In the genomic region with DNA sequence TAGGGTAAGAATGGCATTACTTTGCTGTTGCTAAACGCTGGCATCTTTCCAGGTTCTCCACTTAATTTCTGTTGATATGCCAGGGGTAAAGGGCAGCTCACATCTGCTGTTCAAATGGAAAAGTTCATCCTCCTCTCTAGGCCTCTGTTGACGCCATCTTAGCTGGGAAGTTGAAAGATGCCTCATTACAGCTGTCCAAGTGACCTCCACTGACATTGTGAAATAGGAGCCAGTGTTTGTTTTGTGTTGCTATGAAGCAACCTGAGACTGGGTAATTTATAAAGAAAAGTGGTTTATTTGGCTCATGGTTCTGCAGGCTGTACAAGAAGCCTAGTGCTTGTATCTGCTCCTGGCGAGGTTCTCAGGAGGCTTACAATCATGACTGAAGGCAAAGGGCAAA, we compare ENCODE assay signal across 1 cellular context.
TF ChIP-seq lines count a peak whose summit lies in the region.

No MANE protein-coding gene starts in this region.

TF ChIP-seq in HepG2, 621 proteins besides CTCF, POLR2A, EP300 and RAD21 (continued from another document and continues in another):
- TF ChIP-seq, protein P1, sequence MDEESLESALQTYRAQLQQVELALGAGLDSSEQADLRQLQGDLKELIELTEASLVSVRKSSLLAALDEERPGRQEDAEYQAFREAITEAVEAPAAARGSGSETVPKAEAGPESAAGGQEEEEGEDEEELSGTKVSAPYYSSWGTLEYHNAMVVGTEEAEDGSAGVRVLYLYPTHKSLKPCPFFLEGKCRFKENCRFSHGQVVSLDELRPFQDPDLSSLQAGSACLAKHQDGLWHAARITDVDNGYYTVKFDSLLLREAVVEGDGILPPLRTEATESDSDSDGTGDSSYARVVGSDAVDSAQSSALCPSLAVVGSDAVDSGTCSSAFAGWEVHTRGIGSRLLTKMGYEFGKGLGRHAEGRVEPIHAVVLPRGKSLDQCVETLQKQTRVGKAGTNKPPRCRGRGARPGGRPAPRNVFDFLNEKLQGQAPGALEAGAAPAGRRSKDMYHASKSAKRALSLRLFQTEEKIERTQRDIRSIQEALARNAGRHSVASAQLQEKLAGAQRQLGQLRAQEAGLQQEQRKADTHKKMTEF (CRISPR knock-in tag; IDR thresholded peaks at IDR 0.05), result peak; percentile 70; the same call in 1 of the 2 replicates
- TF ChIP-seq, protein P2, sequence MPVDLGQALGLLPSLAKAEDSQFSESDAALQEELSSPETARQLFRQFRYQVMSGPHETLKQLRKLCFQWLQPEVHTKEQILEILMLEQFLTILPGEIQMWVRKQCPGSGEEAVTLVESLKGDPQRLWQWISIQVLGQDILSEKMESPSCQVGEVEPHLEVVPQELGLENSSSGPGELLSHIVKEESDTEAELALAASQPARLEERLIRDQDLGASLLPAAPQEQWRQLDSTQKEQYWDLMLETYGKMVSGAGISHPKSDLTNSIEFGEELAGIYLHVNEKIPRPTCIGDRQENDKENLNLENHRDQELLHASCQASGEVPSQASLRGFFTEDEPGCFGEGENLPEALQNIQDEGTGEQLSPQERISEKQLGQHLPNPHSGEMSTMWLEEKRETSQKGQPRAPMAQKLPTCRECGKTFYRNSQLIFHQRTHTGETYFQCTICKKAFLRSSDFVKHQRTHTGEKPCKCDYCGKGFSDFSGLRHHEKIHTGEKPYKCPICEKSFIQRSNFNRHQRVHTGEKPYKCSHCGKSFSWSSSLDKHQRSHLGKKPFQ (CRISPR knock-in tag; IDR thresholded peaks at IDR 0.05; ENCODE audit: insufficient replicate concordance), result no peak
- TF ChIP-seq ZNF367 (CRISPR knock-in tag; IDR thresholded peaks at IDR 0.05; ENCODE audit: borderline replicate concordance) (no peak), REXO4 (CRISPR knock-in tag; IDR thresholded peaks at IDR 0.05; ENCODE audit: borderline replicate concordance) (no peak), POLR2AphosphoS2 (IDR thresholded peaks at IDR 0.05; ENCODE audit: low read depth, low read length) (no peak), ZNF747 (CRISPR knock-in tag; IDR thresholded peaks at IDR 0.05; ENCODE audit: borderline replicate concordance) (no peak), RBFOX2 (IDR thresholded peaks at IDR 0.05; ENCODE audit: low read depth, low read length) (no peak), DMAP1 (CRISPR knock-in tag; IDR thresholded peaks at IDR 0.05) (no peak), SMAD3 (CRISPR knock-in tag; IDR thresholded peaks at IDR 0.05) (no peak), ZNF83 (CRISPR knock-in tag; IDR thresholded peaks at IDR 0.05; ENCODE audit: borderline replicate concordance) (no peak), ZNF761 (CRISPR knock-in tag; conservative IDR thresholded peaks at IDR 0.05) (0 out of 2 replicates have a peak, but pooled peaks have one; percentile 33), GTF3A (CRISPR knock-in tag; conservative IDR thresholded peaks at IDR 0.05) (no peak), FOXK1 (CRISPR knock-in tag; IDR thresholded peaks at IDR 0.05; ENCODE audit: borderline replicate concordance, low read depth) (peak; percentile 48; the same call in 1 of the 2 replicates), ZSCAN31 (CRISPR knock-in tag; IDR thresholded peaks at IDR 0.05; ENCODE audit: low read depth) (no peak), RORA (CRISPR knock-in tag; IDR thresholded peaks at IDR 0.05) (no peak), PHF5A (CRISPR knock-in tag; IDR thresholded peaks at IDR 0.05; ENCODE audit: low read depth, unreplicated experiment) (peak; percentile 58), U2AF1 (optimal IDR thresholded peaks at IDR 0.05; ENCODE audit: low read depth, low read length) (no peak), RFX5 (IDR thresholded peaks at IDR 0.05; ENCODE audit: low read depth, low read length) (no peak), NKX3-1 (CRISPR knock-in tag; IDR thresholded peaks at IDR 0.05) (no peak), ZNF510 (CRISPR knock-in tag; IDR thresholded peaks at IDR 0.05; ENCODE audit: low read depth) (no peak), CBX5 (CRISPR knock-in tag; IDR thresholded peaks at IDR 0.05; ENCODE audit: borderline replicate concordance) (peak; percentile 79; the same call in 1 of the 2 replicates), CREB1 (IDR thresholded peaks at IDR 0.05) (no peak), CREB1 (CRISPR knock-in tag; IDR thresholded peaks at IDR 0.05) (peak; percentile 44), ZNF713 (CRISPR knock-in tag; IDR thresholded peaks at IDR 0.05) (no peak), ZMYM2 (CRISPR knock-in tag; IDR thresholded peaks at IDR 0.05) (peak; percentile 70), HOXA7 (CRISPR knock-in tag; IDR thresholded peaks at IDR 0.05) (no peak), ZFP82 (CRISPR knock-in tag; IDR thresholded peaks at IDR 0.05; ENCODE audit: borderline replicate concordance) (no peak), MIER2 (CRISPR knock-in tag; IDR thresholded peaks at IDR 0.05) (peak; percentile 64; the same call in 1 of the 2 replicates), ZNF556 (CRISPR knock-in tag; IDR thresholded peaks at IDR 0.05; ENCODE audit: borderline replicate concordance) (peak; percentile 78; the same call in 1 of the 2 replicates)
- TF ChIP-seq, protein P3, sequence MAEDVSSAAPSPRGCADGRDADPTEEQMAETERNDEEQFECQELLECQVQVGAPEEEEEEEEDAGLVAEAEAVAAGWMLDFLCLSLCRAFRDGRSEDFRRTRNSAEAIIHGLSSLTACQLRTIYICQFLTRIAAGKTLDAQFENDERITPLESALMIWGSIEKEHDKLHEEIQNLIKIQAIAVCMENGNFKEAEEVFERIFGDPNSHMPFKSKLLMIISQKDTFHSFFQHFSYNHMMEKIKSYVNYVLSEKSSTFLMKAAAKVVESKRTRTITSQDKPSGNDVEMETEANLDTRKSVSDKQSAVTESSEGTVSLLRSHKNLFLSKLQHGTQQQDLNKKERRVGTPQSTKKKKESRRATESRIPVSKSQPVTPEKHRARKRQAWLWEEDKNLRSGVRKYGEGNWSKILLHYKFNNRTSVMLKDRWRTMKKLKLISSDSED (CRISPR knock-in tag; IDR thresholded peaks at IDR 0.05), result no peak
- TF ChIP-seq, protein P4, sequence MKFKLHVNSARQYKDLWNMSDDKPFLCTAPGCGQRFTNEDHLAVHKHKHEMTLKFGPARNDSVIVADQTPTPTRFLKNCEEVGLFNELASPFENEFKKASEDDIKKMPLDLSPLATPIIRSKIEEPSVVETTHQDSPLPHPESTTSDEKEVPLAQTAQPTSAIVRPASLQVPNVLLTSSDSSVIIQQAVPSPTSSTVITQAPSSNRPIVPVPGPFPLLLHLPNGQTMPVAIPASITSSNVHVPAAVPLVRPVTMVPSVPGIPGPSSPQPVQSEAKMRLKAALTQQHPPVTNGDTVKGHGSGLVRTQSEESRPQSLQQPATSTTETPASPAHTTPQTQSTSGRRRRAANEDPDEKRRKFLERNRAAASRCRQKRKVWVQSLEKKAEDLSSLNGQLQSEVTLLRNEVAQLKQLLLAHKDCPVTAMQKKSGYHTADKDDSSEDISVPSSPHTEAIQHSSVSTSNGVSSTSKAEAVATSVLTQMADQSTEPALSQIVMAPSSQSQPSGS (CRISPR knock-in tag; IDR thresholded peaks at IDR 0.05), result peak; percentile 68; the same call in 1 of the 2 replicates
- TF ChIP-seq, protein P5, sequence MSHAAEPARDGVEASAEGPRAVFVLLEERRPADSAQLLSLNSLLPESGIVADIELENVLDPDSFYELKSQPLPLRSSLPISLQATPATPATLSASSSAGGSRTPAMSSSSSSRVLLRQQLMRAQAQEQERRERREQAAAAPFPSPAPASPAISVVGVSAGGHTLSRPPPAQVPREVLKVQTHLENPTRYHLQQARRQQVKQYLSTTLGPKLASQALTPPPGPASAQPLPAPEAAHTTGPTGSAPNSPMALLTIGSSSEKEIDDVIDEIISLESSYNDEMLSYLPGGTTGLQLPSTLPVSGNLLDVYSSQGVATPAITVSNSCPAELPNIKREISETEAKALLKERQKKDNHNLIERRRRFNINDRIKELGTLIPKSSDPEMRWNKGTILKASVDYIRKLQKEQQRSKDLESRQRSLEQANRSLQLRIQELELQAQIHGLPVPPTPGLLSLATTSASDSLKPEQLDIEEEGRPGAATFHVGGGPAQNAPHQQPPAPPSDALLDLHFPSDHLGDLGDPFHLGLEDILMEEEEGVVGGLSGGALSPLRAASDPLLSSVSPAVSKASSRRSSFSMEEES (CRISPR knock-in tag; IDR thresholded peaks at IDR 0.05), result no peak; the same call in 1 of the 2 replicates
- TF ChIP-seq, protein P6, sequence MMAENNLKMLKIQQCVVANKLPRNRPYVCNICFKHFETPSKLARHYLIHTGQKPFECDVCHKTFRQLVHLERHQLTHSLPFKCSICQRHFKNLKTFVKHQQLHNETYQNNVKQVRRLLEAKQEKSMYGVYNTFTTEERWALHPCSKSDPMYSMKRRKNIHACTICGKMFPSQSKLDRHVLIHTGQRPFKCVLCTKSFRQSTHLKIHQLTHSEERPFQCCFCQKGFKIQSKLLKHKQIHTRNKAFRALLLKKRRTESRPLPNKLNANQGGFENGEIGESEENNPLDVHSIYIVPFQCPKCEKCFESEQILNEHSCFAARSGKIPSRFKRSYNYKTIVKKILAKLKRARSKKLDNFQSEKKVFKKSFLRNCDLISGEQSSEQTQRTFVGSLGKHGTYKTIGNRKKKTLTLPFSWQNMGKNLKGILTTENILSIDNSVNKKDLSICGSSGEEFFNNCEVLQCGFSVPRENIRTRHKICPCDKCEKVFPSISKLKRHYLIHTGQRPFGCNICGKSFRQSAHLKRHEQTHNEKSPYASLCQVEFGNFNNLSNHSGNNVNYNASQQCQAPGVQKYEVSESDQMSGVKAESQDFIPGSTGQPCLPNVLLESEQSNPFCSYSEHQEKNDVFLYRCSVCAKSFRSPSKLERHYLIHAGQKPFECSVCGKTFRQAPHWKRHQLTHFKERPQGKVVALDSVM (CRISPR knock-in tag; IDR thresholded peaks at IDR 0.05), result peak; percentile 66; the same call in 1 of the 2 replicates
- TF ChIP-seq, protein P7, sequence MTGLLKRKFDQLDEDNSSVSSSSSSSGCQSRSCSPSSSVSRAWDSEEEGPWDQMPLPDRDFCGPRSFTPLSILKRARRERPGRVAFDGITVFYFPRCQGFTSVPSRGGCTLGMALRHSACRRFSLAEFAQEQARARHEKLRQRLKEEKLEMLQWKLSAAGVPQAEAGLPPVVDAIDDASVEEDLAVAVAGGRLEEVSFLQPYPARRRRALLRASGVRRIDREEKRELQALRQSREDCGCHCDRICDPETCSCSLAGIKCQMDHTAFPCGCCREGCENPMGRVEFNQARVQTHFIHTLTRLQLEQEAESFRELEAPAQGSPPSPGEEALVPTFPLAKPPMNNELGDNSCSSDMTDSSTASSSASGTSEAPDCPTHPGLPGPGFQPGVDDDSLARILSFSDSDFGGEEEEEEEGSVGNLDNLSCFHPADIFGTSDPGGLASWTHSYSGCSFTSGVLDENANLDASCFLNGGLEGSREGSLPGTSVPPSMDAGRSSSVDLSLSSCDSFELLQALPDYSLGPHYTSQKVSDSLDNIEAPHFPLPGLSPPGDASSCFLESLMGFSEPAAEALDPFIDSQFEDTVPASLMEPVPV (CRISPR knock-in tag; IDR thresholded peaks at IDR 0.05), result 0 out of 2 replicates have a peak, but pooled peaks have one; percentile 26
- TF ChIP-seq, protein P8, sequence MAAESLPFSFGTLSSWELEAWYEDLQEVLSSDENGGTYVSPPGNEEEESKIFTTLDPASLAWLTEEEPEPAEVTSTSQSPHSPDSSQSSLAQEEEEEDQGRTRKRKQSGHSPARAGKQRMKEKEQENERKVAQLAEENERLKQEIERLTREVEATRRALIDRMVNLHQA (CRISPR knock-in tag; IDR thresholded peaks at IDR 0.05), result no peak
- TF ChIP-seq, protein P9, sequence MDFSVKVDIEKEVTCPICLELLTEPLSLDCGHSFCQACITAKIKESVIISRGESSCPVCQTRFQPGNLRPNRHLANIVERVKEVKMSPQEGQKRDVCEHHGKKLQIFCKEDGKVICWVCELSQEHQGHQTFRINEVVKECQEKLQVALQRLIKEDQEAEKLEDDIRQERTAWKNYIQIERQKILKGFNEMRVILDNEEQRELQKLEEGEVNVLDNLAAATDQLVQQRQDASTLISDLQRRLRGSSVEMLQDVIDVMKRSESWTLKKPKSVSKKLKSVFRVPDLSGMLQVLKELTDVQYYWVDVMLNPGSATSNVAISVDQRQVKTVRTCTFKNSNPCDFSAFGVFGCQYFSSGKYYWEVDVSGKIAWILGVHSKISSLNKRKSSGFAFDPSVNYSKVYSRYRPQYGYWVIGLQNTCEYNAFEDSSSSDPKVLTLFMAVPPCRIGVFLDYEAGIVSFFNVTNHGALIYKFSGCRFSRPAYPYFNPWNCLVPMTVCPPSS (IDR thresholded peaks at IDR 0.05), result no peak
- TF ChIP-seq, protein P10, sequence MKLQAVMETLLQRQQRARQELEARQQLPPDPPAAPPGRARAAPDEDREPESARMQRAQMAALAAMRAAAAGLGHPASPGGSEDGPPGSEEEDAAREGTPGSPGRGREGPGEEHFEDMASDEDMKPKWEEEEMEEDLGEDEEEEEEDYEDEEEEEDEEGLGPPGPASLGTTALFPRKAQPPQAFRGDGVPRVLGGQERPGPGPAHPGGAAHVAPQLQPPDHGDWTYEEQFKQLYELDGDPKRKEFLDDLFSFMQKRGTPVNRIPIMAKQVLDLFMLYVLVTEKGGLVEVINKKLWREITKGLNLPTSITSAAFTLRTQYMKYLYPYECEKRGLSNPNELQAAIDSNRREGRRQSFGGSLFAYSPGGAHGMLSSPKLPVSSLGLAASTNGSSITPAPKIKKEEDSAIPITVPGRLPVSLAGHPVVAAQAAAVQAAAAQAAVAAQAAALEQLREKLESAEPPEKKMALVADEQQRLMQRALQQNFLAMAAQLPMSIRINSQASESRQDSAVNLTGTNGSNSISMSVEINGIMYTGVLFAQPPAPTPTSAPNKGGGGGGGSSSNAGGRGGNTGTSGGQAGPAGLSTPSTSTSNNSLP (IDR thresholded peaks at IDR 0.05; ENCODE audit: low read depth, low read length), result peak; percentile 63
- TF ChIP-seq, protein P11, sequence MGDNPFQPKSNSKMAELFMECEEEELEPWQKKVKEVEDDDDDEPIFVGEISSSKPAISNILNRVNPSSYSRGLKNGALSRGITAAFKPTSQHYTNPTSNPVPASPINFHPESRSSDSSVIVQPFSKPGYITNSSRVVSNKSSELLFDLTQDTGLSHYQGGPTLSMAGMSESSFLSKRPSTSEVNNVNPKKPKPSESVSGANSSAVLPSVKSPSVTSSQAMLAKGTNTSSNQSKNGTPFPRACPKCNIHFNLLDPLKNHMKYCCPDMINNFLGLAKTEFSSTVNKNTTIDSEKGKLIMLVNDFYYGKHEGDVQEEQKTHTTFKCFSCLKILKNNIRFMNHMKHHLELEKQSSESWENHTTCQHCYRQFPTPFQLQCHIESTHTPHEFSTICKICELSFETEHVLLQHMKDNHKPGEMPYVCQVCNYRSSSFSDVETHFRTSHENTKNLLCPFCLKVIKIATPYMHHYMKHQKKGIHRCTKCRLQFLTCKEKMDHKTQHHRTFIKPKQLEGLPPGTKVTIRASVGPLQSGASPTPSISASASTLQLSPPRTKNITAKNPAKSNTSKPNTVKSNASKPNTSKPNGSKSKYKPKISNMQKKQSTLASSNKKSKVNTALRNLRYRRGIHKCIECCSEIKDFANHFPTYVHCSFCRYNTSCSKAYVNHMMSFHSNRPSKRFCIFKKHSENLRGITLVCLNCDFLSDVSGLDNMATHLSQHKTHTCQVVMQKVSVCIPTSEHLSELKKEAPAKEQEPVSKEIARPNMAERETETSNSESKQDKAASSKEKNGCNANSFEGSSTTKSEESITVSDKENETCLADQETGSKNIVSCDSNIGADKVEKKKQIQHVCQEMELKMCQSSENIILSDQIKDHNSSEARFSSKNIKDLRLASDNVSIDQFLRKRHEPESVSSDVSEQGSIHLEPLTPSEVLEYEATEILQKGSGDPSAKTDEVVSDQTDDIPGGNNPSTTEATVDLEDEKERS (CRISPR knock-in tag; IDR thresholded peaks at IDR 0.05), result no peak
- TF ChIP-seq, protein P12, sequence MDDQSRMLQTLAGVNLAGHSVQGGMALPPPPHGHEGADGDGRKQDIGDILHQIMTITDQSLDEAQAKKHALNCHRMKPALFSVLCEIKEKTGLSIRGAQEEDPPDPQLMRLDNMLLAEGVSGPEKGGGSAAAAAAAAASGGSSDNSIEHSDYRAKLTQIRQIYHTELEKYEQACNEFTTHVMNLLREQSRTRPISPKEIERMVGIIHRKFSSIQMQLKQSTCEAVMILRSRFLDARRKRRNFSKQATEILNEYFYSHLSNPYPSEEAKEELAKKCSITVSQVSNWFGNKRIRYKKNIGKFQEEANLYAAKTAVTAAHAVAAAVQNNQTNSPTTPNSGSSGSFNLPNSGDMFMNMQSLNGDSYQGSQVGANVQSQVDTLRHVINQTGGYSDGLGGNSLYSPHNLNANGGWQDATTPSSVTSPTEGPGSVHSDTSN (CRISPR knock-in tag; IDR thresholded peaks at IDR 0.05; ENCODE audit: borderline replicate concordance), result no peak
